ENCODE assay signal across 1 cellular context in the genomic region with DNA sequence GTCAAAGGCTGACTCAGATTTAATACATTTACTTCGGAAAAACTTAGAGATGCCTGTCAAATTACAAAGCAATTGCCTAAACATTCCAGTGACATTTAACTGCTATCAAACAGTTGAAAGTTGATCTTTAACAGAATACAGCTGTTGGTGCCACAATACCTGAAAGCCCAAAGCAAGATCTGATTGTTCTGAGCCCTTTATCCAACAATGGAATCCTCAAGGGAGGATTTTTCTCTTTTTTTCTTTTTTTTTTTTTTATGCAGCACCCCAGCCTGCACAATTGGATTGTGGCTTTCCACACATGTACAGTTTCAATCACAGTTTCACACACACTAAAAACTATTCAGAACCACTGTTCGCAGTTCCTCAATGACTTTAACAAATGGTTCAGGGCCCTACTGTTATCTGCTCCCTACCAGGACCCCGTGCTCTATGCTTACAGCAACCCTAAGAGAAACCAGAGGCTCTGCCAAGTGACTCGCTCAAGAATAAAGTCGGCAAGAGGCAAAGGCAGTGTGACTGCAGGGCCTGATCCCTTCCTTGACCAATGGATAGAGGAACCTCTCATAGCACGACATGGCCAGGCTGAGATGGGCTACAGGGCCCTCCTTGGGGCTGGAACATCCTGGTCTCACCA.
TF ChIP-seq lines count a peak whose summit lies in the region.

No MANE protein-coding gene starts in this region.

TF ChIP-seq in WTC11, 78 proteins besides CTCF, POLR2A, EP300 and RAD21 (continued from another document):
- TF ChIP-seq, protein P1, sequence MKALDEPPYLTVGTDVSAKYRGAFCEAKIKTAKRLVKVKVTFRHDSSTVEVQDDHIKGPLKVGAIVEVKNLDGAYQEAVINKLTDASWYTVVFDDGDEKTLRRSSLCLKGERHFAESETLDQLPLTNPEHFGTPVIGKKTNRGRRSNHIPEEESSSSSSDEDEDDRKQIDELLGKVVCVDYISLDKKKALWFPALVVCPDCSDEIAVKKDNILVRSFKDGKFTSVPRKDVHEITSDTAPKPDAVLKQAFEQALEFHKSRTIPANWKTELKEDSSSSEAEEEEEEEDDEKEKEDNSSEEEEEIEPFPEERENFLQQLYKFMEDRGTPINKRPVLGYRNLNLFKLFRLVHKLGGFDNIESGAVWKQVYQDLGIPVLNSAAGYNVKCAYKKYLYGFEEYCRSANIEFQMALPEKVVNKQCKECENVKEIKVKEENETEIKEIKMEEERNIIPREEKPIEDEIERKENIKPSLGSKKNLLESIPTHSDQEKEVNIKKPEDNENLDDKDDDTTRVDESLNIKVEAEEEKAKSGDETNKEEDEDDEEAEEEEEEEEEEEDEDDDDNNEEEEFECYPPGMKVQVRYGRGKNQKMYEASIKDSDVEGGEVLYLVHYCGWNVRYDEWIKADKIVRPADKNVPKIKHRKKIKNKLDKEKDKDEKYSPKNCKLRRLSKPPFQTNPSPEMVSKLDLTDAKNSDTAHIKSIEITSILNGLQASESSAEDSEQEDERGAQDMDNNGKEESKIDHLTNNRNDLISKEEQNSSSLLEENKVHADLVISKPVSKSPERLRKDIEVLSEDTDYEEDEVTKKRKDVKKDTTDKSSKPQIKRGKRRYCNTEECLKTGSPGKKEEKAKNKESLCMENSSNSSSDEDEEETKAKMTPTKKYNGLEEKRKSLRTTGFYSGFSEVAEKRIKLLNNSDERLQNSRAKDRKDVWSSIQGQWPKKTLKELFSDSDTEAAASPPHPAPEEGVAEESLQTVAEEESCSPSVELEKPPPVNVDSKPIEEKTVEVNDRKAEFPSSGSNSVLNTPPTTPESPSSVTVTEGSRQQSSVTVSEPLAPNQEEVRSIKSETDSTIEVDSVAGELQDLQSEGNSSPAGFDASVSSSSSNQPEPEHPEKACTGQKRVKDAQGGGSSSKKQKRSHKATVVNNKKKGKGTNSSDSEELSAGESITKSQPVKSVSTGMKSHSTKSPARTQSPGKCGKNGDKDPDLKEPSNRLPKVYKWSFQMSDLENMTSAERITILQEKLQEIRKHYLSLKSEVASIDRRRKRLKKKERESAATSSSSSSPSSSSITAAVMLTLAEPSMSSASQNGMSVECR (CRISPR knock-in tag; IDR thresholded peaks at IDR 0.05; ENCODE audit: borderline replicate concordance), result no peak
- TF ChIP-seq, protein P2, sequence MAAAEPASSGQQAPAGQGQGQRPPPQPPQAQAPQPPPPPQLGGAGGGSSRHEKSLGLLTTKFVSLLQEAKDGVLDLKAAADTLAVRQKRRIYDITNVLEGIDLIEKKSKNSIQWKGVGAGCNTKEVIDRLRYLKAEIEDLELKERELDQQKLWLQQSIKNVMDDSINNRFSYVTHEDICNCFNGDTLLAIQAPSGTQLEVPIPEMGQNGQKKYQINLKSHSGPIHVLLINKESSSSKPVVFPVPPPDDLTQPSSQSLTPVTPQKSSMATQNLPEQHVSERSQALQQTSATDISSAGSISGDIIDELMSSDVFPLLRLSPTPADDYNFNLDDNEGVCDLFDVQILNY (CRISPR knock-in tag; IDR thresholded peaks at IDR 0.05), result no peak
- TF ChIP-seq, protein P3, sequence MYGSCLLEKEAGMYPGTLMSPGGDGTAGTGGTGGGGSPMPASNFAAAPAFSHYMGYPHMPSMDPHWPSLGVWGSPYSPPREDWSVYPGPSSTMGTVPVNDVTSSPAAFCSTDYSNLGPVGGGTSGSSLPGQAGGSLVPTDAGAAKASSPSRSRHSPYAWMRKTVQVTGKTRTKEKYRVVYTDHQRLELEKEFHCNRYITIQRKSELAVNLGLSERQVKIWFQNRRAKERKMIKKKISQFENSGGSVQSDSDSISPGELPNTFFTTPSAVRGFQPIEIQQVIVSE (CRISPR knock-in tag; IDR thresholded peaks at IDR 0.05; ENCODE audit: borderline replicate concordance), result no peak
- TF ChIP-seq, protein P4, sequence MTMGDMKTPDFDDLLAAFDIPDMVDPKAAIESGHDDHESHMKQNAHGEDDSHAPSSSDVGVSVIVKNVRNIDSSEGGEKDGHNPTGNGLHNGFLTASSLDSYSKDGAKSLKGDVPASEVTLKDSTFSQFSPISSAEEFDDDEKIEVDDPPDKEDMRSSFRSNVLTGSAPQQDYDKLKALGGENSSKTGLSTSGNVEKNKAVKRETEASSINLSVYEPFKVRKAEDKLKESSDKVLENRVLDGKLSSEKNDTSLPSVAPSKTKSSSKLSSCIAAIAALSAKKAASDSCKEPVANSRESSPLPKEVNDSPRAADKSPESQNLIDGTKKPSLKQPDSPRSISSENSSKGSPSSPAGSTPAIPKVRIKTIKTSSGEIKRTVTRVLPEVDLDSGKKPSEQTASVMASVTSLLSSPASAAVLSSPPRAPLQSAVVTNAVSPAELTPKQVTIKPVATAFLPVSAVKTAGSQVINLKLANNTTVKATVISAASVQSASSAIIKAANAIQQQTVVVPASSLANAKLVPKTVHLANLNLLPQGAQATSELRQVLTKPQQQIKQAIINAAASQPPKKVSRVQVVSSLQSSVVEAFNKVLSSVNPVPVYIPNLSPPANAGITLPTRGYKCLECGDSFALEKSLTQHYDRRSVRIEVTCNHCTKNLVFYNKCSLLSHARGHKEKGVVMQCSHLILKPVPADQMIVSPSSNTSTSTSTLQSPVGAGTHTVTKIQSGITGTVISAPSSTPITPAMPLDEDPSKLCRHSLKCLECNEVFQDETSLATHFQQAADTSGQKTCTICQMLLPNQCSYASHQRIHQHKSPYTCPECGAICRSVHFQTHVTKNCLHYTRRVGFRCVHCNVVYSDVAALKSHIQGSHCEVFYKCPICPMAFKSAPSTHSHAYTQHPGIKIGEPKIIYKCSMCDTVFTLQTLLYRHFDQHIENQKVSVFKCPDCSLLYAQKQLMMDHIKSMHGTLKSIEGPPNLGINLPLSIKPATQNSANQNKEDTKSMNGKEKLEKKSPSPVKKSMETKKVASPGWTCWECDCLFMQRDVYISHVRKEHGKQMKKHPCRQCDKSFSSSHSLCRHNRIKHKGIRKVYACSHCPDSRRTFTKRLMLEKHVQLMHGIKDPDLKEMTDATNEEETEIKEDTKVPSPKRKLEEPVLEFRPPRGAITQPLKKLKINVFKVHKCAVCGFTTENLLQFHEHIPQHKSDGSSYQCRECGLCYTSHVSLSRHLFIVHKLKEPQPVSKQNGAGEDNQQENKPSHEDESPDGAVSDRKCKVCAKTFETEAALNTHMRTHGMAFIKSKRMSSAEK (CRISPR knock-in tag; IDR thresholded peaks at IDR 0.05; ENCODE audit: borderline replicate concordance), result no peak
- no peak for TF ChIP-seq SMAD3 (CRISPR knock-in tag; IDR thresholded peaks at IDR 0.05; ENCODE audit: borderline replicate concordance)
- TF ChIP-seq, protein P5, sequence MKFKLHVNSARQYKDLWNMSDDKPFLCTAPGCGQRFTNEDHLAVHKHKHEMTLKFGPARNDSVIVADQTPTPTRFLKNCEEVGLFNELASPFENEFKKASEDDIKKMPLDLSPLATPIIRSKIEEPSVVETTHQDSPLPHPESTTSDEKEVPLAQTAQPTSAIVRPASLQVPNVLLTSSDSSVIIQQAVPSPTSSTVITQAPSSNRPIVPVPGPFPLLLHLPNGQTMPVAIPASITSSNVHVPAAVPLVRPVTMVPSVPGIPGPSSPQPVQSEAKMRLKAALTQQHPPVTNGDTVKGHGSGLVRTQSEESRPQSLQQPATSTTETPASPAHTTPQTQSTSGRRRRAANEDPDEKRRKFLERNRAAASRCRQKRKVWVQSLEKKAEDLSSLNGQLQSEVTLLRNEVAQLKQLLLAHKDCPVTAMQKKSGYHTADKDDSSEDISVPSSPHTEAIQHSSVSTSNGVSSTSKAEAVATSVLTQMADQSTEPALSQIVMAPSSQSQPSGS (CRISPR knock-in tag; IDR thresholded peaks at IDR 0.05; ENCODE audit: borderline replicate concordance, low read depth), result no peak
- TF ChIP-seq, protein P6, sequence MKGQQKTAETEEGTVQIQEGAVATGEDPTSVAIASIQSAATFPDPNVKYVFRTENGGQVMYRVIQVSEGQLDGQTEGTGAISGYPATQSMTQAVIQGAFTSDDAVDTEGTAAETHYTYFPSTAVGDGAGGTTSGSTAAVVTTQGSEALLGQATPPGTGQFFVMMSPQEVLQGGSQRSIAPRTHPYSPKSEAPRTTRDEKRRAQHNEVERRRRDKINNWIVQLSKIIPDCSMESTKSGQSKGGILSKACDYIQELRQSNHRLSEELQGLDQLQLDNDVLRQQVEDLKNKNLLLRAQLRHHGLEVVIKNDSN (CRISPR knock-in tag; IDR thresholded peaks at IDR 0.05), result no peak
- TF ChIP-seq, protein P7, sequence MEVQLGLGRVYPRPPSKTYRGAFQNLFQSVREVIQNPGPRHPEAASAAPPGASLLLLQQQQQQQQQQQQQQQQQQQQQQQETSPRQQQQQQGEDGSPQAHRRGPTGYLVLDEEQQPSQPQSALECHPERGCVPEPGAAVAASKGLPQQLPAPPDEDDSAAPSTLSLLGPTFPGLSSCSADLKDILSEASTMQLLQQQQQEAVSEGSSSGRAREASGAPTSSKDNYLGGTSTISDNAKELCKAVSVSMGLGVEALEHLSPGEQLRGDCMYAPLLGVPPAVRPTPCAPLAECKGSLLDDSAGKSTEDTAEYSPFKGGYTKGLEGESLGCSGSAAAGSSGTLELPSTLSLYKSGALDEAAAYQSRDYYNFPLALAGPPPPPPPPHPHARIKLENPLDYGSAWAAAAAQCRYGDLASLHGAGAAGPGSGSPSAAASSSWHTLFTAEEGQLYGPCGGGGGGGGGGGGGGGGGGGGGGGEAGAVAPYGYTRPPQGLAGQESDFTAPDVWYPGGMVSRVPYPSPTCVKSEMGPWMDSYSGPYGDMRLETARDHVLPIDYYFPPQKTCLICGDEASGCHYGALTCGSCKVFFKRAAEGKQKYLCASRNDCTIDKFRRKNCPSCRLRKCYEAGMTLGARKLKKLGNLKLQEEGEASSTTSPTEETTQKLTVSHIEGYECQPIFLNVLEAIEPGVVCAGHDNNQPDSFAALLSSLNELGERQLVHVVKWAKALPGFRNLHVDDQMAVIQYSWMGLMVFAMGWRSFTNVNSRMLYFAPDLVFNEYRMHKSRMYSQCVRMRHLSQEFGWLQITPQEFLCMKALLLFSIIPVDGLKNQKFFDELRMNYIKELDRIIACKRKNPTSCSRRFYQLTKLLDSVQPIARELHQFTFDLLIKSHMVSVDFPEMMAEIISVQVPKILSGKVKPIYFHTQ (CRISPR knock-in tag; IDR thresholded peaks at IDR 0.05), result no peak
- TF ChIP-seq, protein P8, sequence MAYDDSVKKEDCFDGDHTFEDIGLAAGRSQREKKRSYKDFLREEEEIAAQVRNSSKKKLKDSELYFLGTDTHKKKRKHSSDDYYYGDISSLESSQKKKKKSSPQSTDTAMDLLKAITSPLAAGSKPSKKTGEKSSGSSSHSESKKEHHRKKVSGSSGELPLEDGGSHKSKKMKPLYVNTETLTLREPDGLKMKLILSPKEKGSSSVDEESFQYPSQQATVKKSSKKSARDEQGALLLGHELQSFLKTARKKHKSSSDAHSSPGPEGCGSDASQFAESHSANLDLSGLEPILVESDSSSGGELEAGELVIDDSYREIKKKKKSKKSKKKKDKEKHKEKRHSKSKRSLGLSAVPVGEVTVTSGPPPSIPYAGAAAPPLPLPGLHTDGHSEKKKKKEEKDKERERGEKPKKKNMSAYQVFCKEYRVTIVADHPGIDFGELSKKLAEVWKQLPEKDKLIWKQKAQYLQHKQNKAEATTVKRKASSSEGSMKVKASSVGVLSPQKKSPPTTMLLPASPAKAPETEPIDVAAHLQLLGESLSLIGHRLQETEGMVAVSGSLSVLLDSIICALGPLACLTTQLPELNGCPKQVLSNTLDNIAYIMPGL (CRISPR knock-in tag; IDR thresholded peaks at IDR 0.05), result no peak
TF ChIP-seq in WTC11: peak in this region for 0.
